ENCODE assay signal across 1 cellular context in genomic region chr14:92971601-92972180, GRCh38.
TF ChIP-seq lines count a peak whose summit lies in the region.

No MANE protein-coding gene starts in this region.

TF ChIP-seq in GM23338, 12 proteins besides CTCF, POLR2A, EP300 and RAD21 (continued from another document):
- TF ChIP-seq ZNF462 (CRISPR knock-in tag; IDR thresholded peaks at IDR 0.05) (no peak), POLR2AphosphoS5 (IDR thresholded peaks at IDR 0.05; ENCODE audit: low read depth) (no peak), ETS1 (IDR thresholded peaks at IDR 0.05) (no peak), ZNF331 (CRISPR knock-in tag; IDR thresholded peaks at IDR 0.05; ENCODE audit: low read depth) (no peak), STAT1 (IDR thresholded peaks at IDR 0.05; ENCODE audit: unreplicated experiment) (no peak)
